19 cellular contexts compared by ENCODE assay signal in genomic region chr2:85945576-85945975, GRCh38.
"Had no signal": no experiment of that assay in that cellular context is flagged by ENCODE, and none has a peak within 500 bp of the region (broad histone marks: within the 10 kb centered on the region; RNA-seq: fewer than 3 reads in every experiment).

No MANE protein-coding gene starts in this region.

- H3K27me3 ChIP-seq: adrenal gland, esophagus squamous epithelium had no signal

- H3K9me3 ChIP-seq: adrenal gland had no signal

- H3K4me1 ChIP-seq: esophagus squamous epithelium had no signal

- H3K36me3 ChIP-seq: adrenal gland, esophagus squamous epithelium, thoracic aorta had no signal

- H3K4me1 Mint-ChIP-seq: activated B cell treated with CpG ODN at 0.5 μM for 24 hours; activated naive CD4-positive, alpha-beta T cell treated with anti-CD3 and anti-CD28 coated beads, Interleukin-2, amount 50 U/mL, for 24 hours; natural killer cell; stimulated activated effector memory CD8-positive, alpha-beta T cell treated with anti-CD3 and anti-CD28 coated beads, Interleukin-12 subunit alpha, Interleukin-12 subunit beta, amount 100 ng/mL, for 72 hours had no signal

- DNase-seq: activated B cell treated with CpG ODN at 0.5 μM for 24 hours; activated CD4-positive, alpha-beta T cell treated with anti-CD3 and anti-CD28 coated beads for 48 hours; activated CD8-positive, alpha-beta T cell treated with anti-CD3 and anti-CD28 coated beads for 36 hours; activated effector memory CD4-positive, alpha-beta T cell treated with anti-CD3 and anti-CD28 coated beads, Interleukin-2, amount 50 U/mL, for 16 hours; activated T-cell treated with anti-CD3 and anti-CD28 coated beads, Interleukin-2, amount 50 U/mL, for 4 hours; adrenal gland; caudate nucleus; effector CD4-positive, alpha-beta T cell; esophagus squamous epithelium; left ventricle myocardium superior; mesenchymal stem cell; natural killer cell; posterior cingulate gyrus; retina; T1000 had no signal

- H3K36me3 Mint-ChIP-seq: stimulated activated effector memory CD8-positive, alpha-beta T cell treated with anti-CD3 and anti-CD28 coated beads, Interleukin-12 subunit alpha, Interleukin-12 subunit beta, amount 100 ng/mL, for 72 hours had no signal

- H3K4me3 ChIP-seq: adrenal gland, coronary artery, esophagus squamous epithelium, thoracic aorta had no signal

- H3K27me3 Mint-ChIP-seq: activated B cell treated with CpG ODN at 0.5 μM for 24 hours; activated CD8-positive, alpha-beta T cell treated with anti-CD3 and anti-CD28 coated beads for 36 hours; activated naive CD4-positive, alpha-beta T cell treated with anti-CD3 and anti-CD28 coated beads, Interleukin-2, amount 50 U/mL, for 24 hours had no signal

- H3K27ac Mint-ChIP-seq: activated B cell treated with CpG ODN at 0.5 μM for 24 hours; activated CD8-positive, alpha-beta T cell treated with anti-CD3 and anti-CD28 coated beads for 36 hours; activated naive CD4-positive, alpha-beta T cell treated with anti-CD3 and anti-CD28 coated beads, Interleukin-2, amount 50 U/mL, for 24 hours; natural killer cell; stimulated activated effector memory CD8-positive, alpha-beta T cell treated with anti-CD3 and anti-CD28 coated beads, Interleukin-12 subunit alpha, Interleukin-12 subunit beta, amount 100 ng/mL, for 72 hours had no signal

- H3K4me3 Mint-ChIP-seq: activated B cell treated with CpG ODN at 0.5 μM for 24 hours; activated CD8-positive, alpha-beta T cell treated with anti-CD3 and anti-CD28 coated beads for 36 hours; activated naive CD4-positive, alpha-beta T cell treated with anti-CD3 and anti-CD28 coated beads, Interleukin-2, amount 50 U/mL, for 24 hours; activated T-cell treated with anti-CD3 and anti-CD28 coated beads, Interleukin-2, amount 50 U/mL, for 4 hours; natural killer cell; stimulated activated effector memory CD8-positive, alpha-beta T cell treated with anti-CD3 and anti-CD28 coated beads, Interleukin-12 subunit alpha, Interleukin-12 subunit beta, amount 100 ng/mL, for 72 hours had no signal
